In genomic region chr15:32718082-32718821, GRCh38 we compare ENCODE assay signal across 9 cellular contexts. TPM values are rescaled to one million over a fixed set of nuclear protein-coding genes. Genes with fewer than 3 reads are reported as not detected.
DNase-seq lines count a peak whose midpoint lies in the region; ATAC-seq and TF ChIP-seq lines count a peak whose summit lies in the region.
"Had no signal": no experiment of that assay in that cellular context is flagged by ENCODE, and none has a peak within 500 bp of the region (broad histone marks: within the 10 kb centered on the region; RNA-seq: fewer than 3 reads in every experiment).

No MANE protein-coding gene starts in this region.

- H3K27me3 ChIP-seq in SJSA1 (replicated peaks) (peaks cover 37% of the 10 kb centered on the region), rectal smooth muscle tissue (ENCODE audit: control insufficient read depth, insufficient read depth, low read length) (peaks cover 18% of the 10 kb centered on the region)

- H3K36me3 ChIP-seq in SJSA1 (no peaks in the 10 kb centered on the region; the same call in 1 of the 2 replicates), rectal smooth muscle tissue (ENCODE audit: control insufficient read depth, insufficient read depth, low read length) (no peaks in the 10 kb centered on the region)

- H3K27ac ChIP-seq in SJSA1 (peak overlapping the region; percentile 21), rectal smooth muscle tissue (ENCODE audit: low read depth, low read length) (peak overlapping the region; percentile 23)

- peaks cover 3% of the 10 kb centered on the region; the same call in 1 of the 2 replicates for H3K9me3 ChIP-seq in SJSA1 (replicated peaks)

- DNase-seq in EH (ENCODE audit: low read depth): peak; percentile 51
- DNase-seq in SJSA1 (ENCODE audit: low read depth in 1 of 2, low spot score in 2 of 2): peak; percentile 46 to 54
- peak; percentile 34 for DNase-seq in fibroblast of villous mesenchyme (ENCODE audit: low read depth)
- DNase-seq in SKM-1 (lab: John Stamatoyannopoulos, UW; ENCODE audit: unreplicated experiment): no peak
- DNase-seq in NCI-H1436 treated with DMSO at 0.1 percent for 48 hours (lab: John Stamatoyannopoulos, UW): no peak
- DNase-seq in stimulated activated CD8-positive, alpha-beta memory T cell treated with anti-CD3 and anti-CD28 coated beads, Interleukin-4, amount 100 ng/mL, for 48 hours: no peak
- DNase-seq: NCI-H524 treated with DMSO at 0.1 percent for 48 hours had no signal

- TF ChIP-seq CTCF in fibroblast of villous mesenchyme (IDR thresholded peaks at IDR 0.05; ENCODE audit: insufficient read depth, low read depth, low read length): no peak

- ATAC-seq in GM21528 (IDR thresholded peaks at IDR 0.05; ENCODE audit: low FRiP score, unreplicated experiment): no peak

- H3K4me1 ChIP-seq in SJSA1 (replicated peaks): peaks cover 26% of the 10 kb centered on the region
- no peaks in the 10 kb centered on the region for H3K4me1 ChIP-seq in rectal smooth muscle tissue (ENCODE audit: control insufficient read depth, insufficient read depth, low read length)

- no peak overlapping the region for H3K9ac ChIP-seq in rectal smooth muscle tissue (ENCODE audit: low read length)

- H3K4me3 ChIP-seq in SJSA1: peak overlapping the region; percentile 48
- peak overlapping the region; percentile 63 for H3K4me3 ChIP-seq in fibroblast of villous mesenchyme (ENCODE audit: low read depth, low read length)
- H3K4me3 ChIP-seq in rectal smooth muscle tissue (ENCODE audit: low read length): peak overlapping the region; percentile 63

RNA-seq across cellular contexts. Expression of gene GREM1, which starts 0.4 kb away (rescaled TPM):
- total RNA-seq in SJSA1 (2014; rRNA removed; shearing (Covaris generic)): 8.7 and 12.8 TPM in 2 replicates
- total RNA-seq in fibroblast of villous mesenchyme: 527 and 613 TPM in 2 replicates

Comparison
In these comparisons a context has a peak if more than half of its experiments do, and no peak if none do; other contexts are left out.
1. DNase-seq: peak in EH (single experiment), SJSA1 (2 of 2) and fibroblast of villous mesenchyme (single experiment); none in SKM-1 (single experiment), NCI-H1436 treated with DMSO at 0.1 percent for 48 hours (single experiment) and stimulated activated CD8-positive, alpha-beta memory T cell treated with anti-CD3 and anti-CD28 coated beads, Interleukin-4, amount 100 ng/mL, for 48 hours (single experiment).
2. RNA of gene GREM1, which starts 0.4 kb away (total RNA-seq): 527 to 613 TPM in fibroblast of villous mesenchyme; 8.7 to 12.8 TPM in SJSA1; every median in the first group is over 10 times any median in the second.
3. Peak in every context shown above with its lines, with median percentiles within 50 percentile points of each other: H3K4me3 ChIP-seq.